8 cellular contexts compared by ENCODE assay signal in genomic region chr11:19938051-19938856, GRCh38.
DNase-seq lines count a peak whose midpoint lies in the region; ATAC-seq, FAIRE-seq and TF ChIP-seq lines count a peak whose summit lies in the region.

No MANE protein-coding gene starts in this region.

- H3K9me3 Mint-ChIP-seq in memory B cell, result peaks cover 2% of the 10 kb centered on the region

- H3K4me1 Mint-ChIP-seq in memory B cell, result peaks cover 17% of the 10 kb centered on the region

- H3K4me1 ChIP-seq in SJCRH30, result no peaks in the 10 kb centered on the region

- ATAC-seq in GM19351 (IDR thresholded peaks at IDR 0.05; ENCODE audit: unreplicated experiment), result peak; percentile 78
- ATAC-seq in HG03469 (IDR thresholded peaks at IDR 0.05; ENCODE audit: unreplicated experiment), result peak; percentile 46
- ATAC-seq in memory B cell (ENCODE audit: low read depth), result peak; percentile 39

- TF ChIP-seq CTCF in D721Med (IDR thresholded peaks at IDR 0.05; ENCODE audit: insufficient read depth, missing control alignments) (peak; percentile 79), coronary artery (IDR thresholded peaks at IDR 0.05) (peak; percentile 61)

- H3K27me3 Mint-ChIP-seq in memory B cell, result peaks cover 16% of the 10 kb centered on the region

- DNase-seq in D721Med (ENCODE audit: insufficient read length, low spot score) (peak; percentile 33), SJCRH30 (peak; percentile 65 to 85), coronary artery (ENCODE audit: low spot score) (peak; percentile 69), memory B cell (ENCODE audit: low spot score in 2 of 2) (peak in 1 of 2 donors; percentile 19), urothelium cell line (ENCODE audit: low spot score) (peak; percentile 68), foreskin melanocyte (no peak)

- FAIRE-seq in D721Med (lab: Jason Lieb, UNC) (no peak), urothelium cell line (lab: Jason Lieb, UNC) (no peak)

- H3K9me3 ChIP-seq in SJCRH30 (replicated peaks), result no peaks in the 10 kb centered on the region

- peak overlapping the region; percentile 3 for H3K27ac Mint-ChIP-seq in memory B cell

- H3K27ac ChIP-seq in SJCRH30 (no peak overlapping the region), coronary artery (peak overlapping the region in 1 of 2 donors; percentile 23)

- H3K4me3 ChIP-seq in SJCRH30, result no peak overlapping the region
- no peak overlapping the region for H3K4me3 ChIP-seq in coronary artery

- H3K36me3 Mint-ChIP-seq in memory B cell, result no peaks in the 10 kb centered on the region

- no peaks in the 10 kb centered on the region for H3K27me3 ChIP-seq in SJCRH30

- H3K4me3 Mint-ChIP-seq in memory B cell, result no peak overlapping the region

- H3K36me3 ChIP-seq in SJCRH30, result peaks cover 61% of the 10 kb centered on the region
